In the genomic region with DNA sequence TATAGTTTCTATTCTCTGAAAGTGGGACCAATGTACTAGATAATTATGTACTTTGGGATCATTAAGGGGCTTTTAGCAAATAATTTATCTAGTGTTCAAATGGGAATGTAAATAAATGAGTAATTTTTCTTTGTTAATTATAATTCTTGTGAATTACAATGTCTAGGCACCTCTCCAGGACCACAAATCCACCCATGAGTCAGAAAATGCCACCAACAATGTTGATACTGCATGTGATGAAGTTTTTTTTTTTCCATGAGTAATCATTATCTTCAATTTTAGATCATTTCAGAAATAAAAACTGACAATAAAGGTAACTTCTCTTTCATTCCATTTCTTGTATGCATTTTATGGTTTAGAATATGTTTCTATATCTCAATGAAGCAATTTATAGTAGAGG, we compare ENCODE assay signal across 1 cellular context.
TF ChIP-seq lines count a peak whose summit lies in the region.

No MANE protein-coding gene starts in this region.

TF ChIP-seq in HCT116, 20 proteins besides CTCF, POLR2A, EP300 and RAD21 (continued from another document):
- TF ChIP-seq, protein P1, sequence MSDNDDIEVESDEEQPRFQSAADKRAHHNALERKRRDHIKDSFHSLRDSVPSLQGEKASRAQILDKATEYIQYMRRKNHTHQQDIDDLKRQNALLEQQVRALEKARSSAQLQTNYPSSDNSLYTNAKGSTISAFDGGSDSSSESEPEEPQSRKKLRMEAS (IDR thresholded peaks at IDR 0.05), result no peak
- TF ChIP-seq ZFX (IDR thresholded peaks at IDR 0.05), result no peak
TF ChIP-seq in HCT116: peak in this region for 3.
